ENCODE assay signal across 9 cellular contexts in genomic region chr5:131381792-131382191, GRCh38.
DNase-seq lines count a peak whose midpoint lies in the region; ATAC-seq, FAIRE-seq and TF ChIP-seq lines count a peak whose summit lies in the region.
"Had no signal": no experiment of that assay in that cellular context is flagged by ENCODE, and none has a peak within 500 bp of the region (broad histone marks: within the 10 kb centered on the region; RNA-seq: fewer than 3 reads in every experiment).

No MANE protein-coding gene starts in this region.

- H3K4me3 Mint-ChIP-seq in dendritic cell treated with granulocyte-macrophage colony-stimulating factor and Interleukin-4, amounts not matched to agents 40 ng/mL and 50 ng/mL, for 4 days = no peak overlapping the region

- intact Hi-C loops in dendritic cell treated with granulocyte-macrophage colony-stimulating factor and Interleukin-4, amounts not matched to agents 40 ng/mL and 50 ng/mL, for 4 days (cut with micrococcal nuclease) = loop anchor here (5.0 kb wide), 1 partner anchor 219 kb away; no protein-coding TSS in a partner anchor

- H3K27ac Mint-ChIP-seq in dendritic cell treated with granulocyte-macrophage colony-stimulating factor and Interleukin-4, amounts not matched to agents 40 ng/mL and 50 ng/mL, for 4 days = peak overlapping the region; percentile 86

- H3K9me3 Mint-ChIP-seq in dendritic cell treated with granulocyte-macrophage colony-stimulating factor and Interleukin-4, amounts not matched to agents 40 ng/mL and 50 ng/mL, for 4 days = no peaks in the 10 kb centered on the region

- no peaks in the 10 kb centered on the region for H3K27me3 Mint-ChIP-seq in dendritic cell treated with granulocyte-macrophage colony-stimulating factor and Interleukin-4, amounts not matched to agents 40 ng/mL and 50 ng/mL, for 4 days

- no peak for DNase-seq in D721Med (ENCODE audit: insufficient read length, low spot score)
- DNase-seq in HEK293T (ENCODE audit: extremely low spot score) = no peak
- no peak for DNase-seq in NCI-H526 treated with DMSO at 0.1 percent for 48 hours (lab: John Stamatoyannopoulos, UW)
- no peak for DNase-seq in activated CD4-positive, alpha-beta T cell treated with anti-CD3 and anti-CD28 coated beads for 4 hours
- DNase-seq: NCI-H1092 had no signal

- CTCF ChIA-PET in HEK293T (lab: Yijun Ruan, JAX) = interaction anchor here (0.5 to 1.1 kb wide), 8 partner anchors 8 to 216 kb away, joined by 3 to 9 read pairs (median 3); partner anchors contain the start of gene CDC42SE2

- TF ChIP-seq CTCF in D721Med (IDR thresholded peaks at IDR 0.05; ENCODE audit: insufficient read depth, missing control alignments) = no peak

- peaks cover 50% of the 10 kb centered on the region for H3K36me3 Mint-ChIP-seq in dendritic cell treated with granulocyte-macrophage colony-stimulating factor and Interleukin-4, amounts not matched to agents 40 ng/mL and 50 ng/mL, for 4 days (ENCODE audit: low read depth)

- peak; percentile 69 for ATAC-seq in GM18498 (IDR thresholded peaks at IDR 0.05; ENCODE audit: unreplicated experiment)
- peak; percentile 55 for ATAC-seq in GM21447 (IDR thresholded peaks at IDR 0.05; ENCODE audit: unreplicated experiment)
- peak; percentile 47 for ATAC-seq in HG03442 (IDR thresholded peaks at IDR 0.05; ENCODE audit: unreplicated experiment)

- peaks cover 34% of the 10 kb centered on the region for H3K4me1 Mint-ChIP-seq in dendritic cell treated with granulocyte-macrophage colony-stimulating factor and Interleukin-4, amounts not matched to agents 40 ng/mL and 50 ng/mL, for 4 days (ENCODE audit: low read depth)

- POLR2A ChIA-PET in HEK293T (lab: Yijun Ruan, JAX) = interaction anchor here (1.0 kb wide), 1 partner anchor 118 kb away, joined by 3 read pairs; the partner anchor contains the start of gene CDC42SE2

- FAIRE-seq in D721Med (lab: Jason Lieb, UNC) = no peak

TF ChIP-seq in HEK293T, 16 proteins besides CTCF, POLR2A, EP300 and RAD21:
- TF ChIP-seq SUZ12 (IDR thresholded peaks at IDR 0.05) (no peak), L3MBTL2 (conservative IDR thresholded peaks at IDR 0.05) (no peak), ELF4 (IDR thresholded peaks at IDR 0.05) (no peak), NFRKB (IDR thresholded peaks at IDR 0.05) (no peak), CTBP1 (IDR thresholded peaks at IDR 0.05; ENCODE audit: borderline replicate concordance) (no peak), FOXK2 (IDR thresholded peaks at IDR 0.05) (no peak), HDGF (IDR thresholded peaks at IDR 0.05; ENCODE audit: borderline replicate concordance) (no peak), LEF1 (IDR thresholded peaks at IDR 0.05; ENCODE audit: borderline replicate concordance) (no peak), FOXA1 (IDR thresholded peaks at IDR 0.05) (no peak), SP1 (IDR thresholded peaks at IDR 0.05) (no peak), FOXM1 (IDR thresholded peaks at IDR 0.05; ENCODE audit: borderline replicate concordance) (no peak)
- TF ChIP-seq, protein P1, sequence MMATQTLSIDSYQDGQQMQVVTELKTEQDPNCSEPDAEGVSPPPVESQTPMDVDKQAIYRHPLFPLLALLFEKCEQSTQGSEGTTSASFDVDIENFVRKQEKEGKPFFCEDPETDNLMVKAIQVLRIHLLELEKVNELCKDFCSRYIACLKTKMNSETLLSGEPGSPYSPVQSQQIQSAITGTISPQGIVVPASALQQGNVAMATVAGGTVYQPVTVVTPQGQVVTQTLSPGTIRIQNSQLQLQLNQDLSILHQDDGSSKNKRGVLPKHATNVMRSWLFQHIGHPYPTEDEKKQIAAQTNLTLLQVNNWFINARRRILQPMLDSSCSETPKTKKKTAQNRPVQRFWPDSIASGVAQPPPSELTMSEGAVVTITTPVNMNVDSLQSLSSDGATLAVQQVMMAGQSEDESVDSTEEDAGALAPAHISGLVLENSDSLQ (IDR thresholded peaks at IDR 0.05) = no peak
TF ChIP-seq in HEK293T: peak in this region for 0.
